Comparison of ENCODE assay signal across 8 cellular contexts in the genomic region with DNA sequence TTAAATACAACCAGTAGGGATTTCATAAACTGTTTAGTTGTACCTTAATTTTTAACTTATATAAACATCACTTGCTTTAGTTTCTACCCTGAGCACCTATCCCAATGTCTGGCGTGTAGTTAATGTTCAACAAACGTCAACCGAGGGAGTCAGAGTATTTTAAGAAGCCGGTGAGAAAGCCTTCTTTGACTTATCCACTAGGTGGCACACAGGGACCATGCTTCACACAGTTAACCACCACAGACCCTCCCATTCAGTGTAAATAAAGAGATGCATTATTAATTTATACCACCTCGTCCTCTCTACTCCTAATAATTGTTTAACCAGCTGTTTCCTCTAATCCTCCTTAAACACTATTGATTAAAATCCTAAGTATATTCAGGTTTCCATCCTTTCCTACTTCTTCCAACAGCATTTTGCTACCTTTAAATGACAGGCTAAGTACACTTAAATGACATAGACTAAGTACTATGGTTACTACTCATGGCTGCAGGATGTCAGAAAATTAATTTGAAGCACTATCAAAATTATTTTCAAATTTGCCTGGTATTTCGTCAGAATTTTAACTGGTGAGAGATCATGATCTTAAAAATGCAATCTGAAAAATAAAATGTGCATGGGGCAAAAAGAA. TPM values are rescaled to one million over a fixed set of nuclear protein-coding genes. Genes with fewer than 3 reads are reported as not detected.
DNase-seq lines count a peak whose midpoint lies in the region; ATAC-seq and TF ChIP-seq lines count a peak whose summit lies in the region.

No MANE protein-coding gene starts in this region.

- H3K36me3 Mint-ChIP-seq in memory B cell = no peaks in the 10 kb centered on the region

- peak overlapping the region; percentile 25 for H3K4me3 ChIP-seq in AG10803 (ENCODE audit: low read length)
- H3K4me3 ChIP-seq in MM.1S (ENCODE audit: low read length) = no peak overlapping the region

- no peaks in the 10 kb centered on the region for H3K27me3 ChIP-seq in MM.1S (replicated peaks; ENCODE audit: insufficient read depth, low read length)

- H2AFZ ChIP-seq in MM.1S (ENCODE audit: low read length) = no peak overlapping the region

- DNase-seq in AG10803 (ENCODE audit: low read depth) (peak; percentile 71), MM.1S (peak; percentile 69), RPMI7951 (ENCODE audit: low read depth) (peak; percentile 57), dermis microvascular lymphatic vessel endothelial cell (ENCODE audit: low read depth in 2 of 2) (peak; percentile 40 to 73), memory B cell (ENCODE audit: low spot score in 2 of 2) (peak in 1 of 2 donors; percentile 7), occipital lobe (lab: John Stamatoyannopoulos, UW) (no peak)

- H3K36me3 ChIP-seq in MM.1S (replicated peaks; ENCODE audit: insufficient read depth, low read length) = no peaks in the 10 kb centered on the region

- peak; percentile 95 for TF ChIP-seq CTCF in AG10803 (conservative IDR thresholded peaks at IDR 0.05; ENCODE audit: low read length)
- peak; percentile 82 for TF ChIP-seq CTCF in MM.1S (IDR thresholded peaks at IDR 0.05; ENCODE audit: low read length)

- ATAC-seq in GM18502 (IDR thresholded peaks at IDR 0.05; ENCODE audit: poor library complexity, unreplicated experiment) (peak; percentile 80), HG02759 (IDR thresholded peaks at IDR 0.05; ENCODE audit: unreplicated experiment) (peak; percentile 89), memory B cell (ENCODE audit: low read depth) (peak; percentile 46)

- H3K4me3 Mint-ChIP-seq in memory B cell = no peak overlapping the region

- no peaks in the 10 kb centered on the region for H3F3A ChIP-seq in MM.1S (ENCODE audit: insufficient read depth, low read length)

- no peaks in the 10 kb centered on the region for H3K9me2 ChIP-seq in MM.1S (replicated peaks; ENCODE audit: insufficient read depth, low read length)

- no peak overlapping the region for H3K9ac ChIP-seq in MM.1S (ENCODE audit: low read length)

- H3K4me2 ChIP-seq in MM.1S (ENCODE audit: low read depth, low read length) = no peak overlapping the region

- no peaks in the 10 kb centered on the region for H3K9me3 ChIP-seq in MM.1S (replicated peaks; ENCODE audit: insufficient read depth, low read length)

- H3K27ac Mint-ChIP-seq in memory B cell = no peak overlapping the region

- H3K27ac ChIP-seq in MM.1S (ENCODE audit: low read length) = no peak overlapping the region

- H3K4me1 Mint-ChIP-seq in memory B cell = peaks cover 2% of the 10 kb centered on the region

- no peaks in the 10 kb centered on the region for H3K9me3 Mint-ChIP-seq in memory B cell

- peaks cover 19% of the 10 kb centered on the region for H3K27me3 Mint-ChIP-seq in memory B cell

- peaks cover 3% of the 10 kb centered on the region; the same call in 1 of the 2 replicates for H3K4me1 ChIP-seq in MM.1S (ENCODE audit: low read length)

- no peaks in the 10 kb centered on the region for H4K20me1 ChIP-seq in MM.1S (ENCODE audit: insufficient read depth, low read length)

- no peaks in the 10 kb centered on the region for H3K79me2 ChIP-seq in MM.1S (ENCODE audit: low read length)

RNA-seq across cellular contexts. Expression of gene HAPLN1, which starts 2.3 kb away (rescaled TPM):
- total RNA-seq in RPMI7951 (2014; rRNA removed; shearing (Covaris generic)) = under 0.01 TPM in 1 of 2 replicates, not detected in the other
- total RNA-seq in dermis microvascular lymphatic vessel endothelial cell (not detected in 2 replicates), occipital lobe (15.1 TPM)

Comparison
In these comparisons a context has a peak if more than half of its experiments do, and no peak if none do; other contexts are left out.
1. RNA of gene HAPLN1, which starts 2.3 kb away (total RNA-seq): 15.1 TPM in occipital lobe (single experiment); under 0.01 TPM in RPMI7951 and not detected in dermis microvascular lymphatic vessel endothelial cell; every median in the first group is over 10 times any median in the second.
2. Peak in every context shown above with its lines, with median percentiles within 50 percentile points of each other: ATAC-seq.